ENCODE assay signal across 26 cellular contexts in the genomic region with DNA sequence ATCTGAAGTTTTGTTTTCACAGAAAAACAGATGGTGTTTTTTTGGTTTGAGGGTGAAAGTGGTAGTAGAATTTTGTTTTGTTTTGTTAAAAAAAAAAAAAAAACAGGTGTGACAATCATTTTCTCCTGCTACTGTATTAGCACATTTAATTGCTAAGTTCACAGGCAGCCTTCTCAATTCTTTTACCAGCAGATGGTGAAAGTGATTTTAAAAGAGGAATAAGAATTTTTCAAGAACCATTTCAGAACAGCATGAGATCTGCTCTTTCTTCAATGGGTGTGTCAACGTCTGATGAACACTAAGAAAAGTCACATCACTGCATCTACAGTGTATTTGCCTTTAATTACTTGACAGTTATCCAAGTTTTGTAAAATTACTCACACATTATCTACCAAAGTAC.
"Had no signal": no experiment of that assay in that cellular context is flagged by ENCODE, and none has a peak within 500 bp of the region (broad histone marks: within the 10 kb centered on the region; RNA-seq: fewer than 3 reads in every experiment).

No MANE protein-coding gene starts in this region.

- H3K27ac ChIP-seq: coronary artery, esophagus squamous epithelium, heart right ventricle, left lung, parathyroid adenoma, right atrium auricular region, thoracic aorta, tibial nerve, upper lobe of right lung, uterus had no signal

- H3K36me3 ChIP-seq: esophagus squamous epithelium, heart right ventricle, left lung, right atrium auricular region, thoracic aorta, tibial nerve, upper lobe of right lung, uterus had no signal

- DNase-seq: dermis blood vessel endothelial cell; effector memory CD4-positive, alpha-beta T cell; erythroblast; esophagus squamous epithelium; foreskin melanocyte; glutamatergic neuron; heart right ventricle; hippocampal formation; left cardiac atrium; left lung; mesenchymal stem cell; mucosa of descending colon; naive B cell; stimulated activated CD4-positive, alpha-beta T cell treated with anti-CD3 and anti-CD28 coated beads, Interleukin-12 subunit alpha, Interleukin-12 subunit beta, amount 100 ng/mL, for 4 hours; stimulated activated CD4-positive, alpha-beta T cell treated with anti-CD3 and anti-CD28 coated beads, Interleukin-1b, Interleukin-23, amount 100 ng/mL, for 48 hours; stimulated activated CD4-positive, alpha-beta T cell treated with anti-CD3 and anti-CD28 coated beads, Interleukin-4, amount 100 ng/mL, for 24 hours; upper lobe of right lung; uterus had no signal

- H3K4me1 ChIP-seq: esophagus squamous epithelium, heart right ventricle, left lung, parathyroid adenoma, right atrium auricular region, tibial nerve, upper lobe of right lung, uterus had no signal

- H3K27me3 ChIP-seq: esophagus squamous epithelium, heart right ventricle, left lung, right atrium auricular region, tibial nerve, upper lobe of right lung, uterus had no signal

- ATAC-seq: heart right ventricle; left cardiac atrium; left lung; mucosa of descending colon; natural killer cell treated with Interleukin-12 subunit alpha and Interleukin-12 subunit beta and Interleukin-15 and Interleukin-18, amount 100 ng/mL, for 72 hours; sciatic nerve; upper lobe of right lung had no signal

- H3K4me3 ChIP-seq: coronary artery, esophagus squamous epithelium, heart right ventricle, left lung, mucosa of descending colon, right atrium auricular region, smooth muscle cell, thoracic aorta, tibial nerve, upper lobe of right lung, uterus had no signal

- H3K9me3 ChIP-seq: esophagus squamous epithelium, left lung, thoracic aorta, tibial nerve, upper lobe of right lung, uterus had no signal
